In the genomic region with DNA sequence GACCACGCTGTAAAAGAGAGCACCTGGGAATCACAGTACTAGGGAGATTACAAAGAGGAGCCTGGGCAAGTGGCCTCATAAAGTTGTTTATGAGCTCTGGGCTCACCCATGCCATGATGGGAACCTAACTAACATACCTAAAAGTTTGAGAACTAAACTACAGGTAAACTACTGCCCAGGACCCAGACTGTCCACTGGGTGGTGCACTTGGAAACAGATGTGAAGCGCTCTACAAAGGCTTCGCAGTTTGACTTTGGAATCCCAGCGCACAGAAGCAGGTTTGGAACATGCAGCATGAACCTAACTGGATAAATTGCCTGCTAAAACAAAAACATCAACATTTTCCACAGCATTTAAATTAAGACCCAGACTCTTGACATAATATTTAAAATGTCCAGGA, we compare ENCODE assay signal across 8 cellular contexts.
DNase-seq lines count a peak whose midpoint lies in the region; ATAC-seq and TF ChIP-seq lines count a peak whose summit lies in the region.

No MANE protein-coding gene starts in this region.

- 22% methylated on average over 4 of the region's 4 CpGs for WGBS in prostate gland

- H3K36me3 ChIP-seq in prostate gland: no peaks in the 10 kb centered on the region

- in situ Hi-C loops in ACHN (cut with HindIII; ENCODE audit: low pct_ligation_motif_present, low pct_unique_long_range_greater_than_20kb, low sequenced_read_pairs): no loop called here

- ATAC-seq in GM19438 (IDR thresholded peaks at IDR 0.05; ENCODE audit: low read depth, unreplicated experiment) (peak; percentile 64), Right ventricle myocardium inferior (no peak)

- TF ChIP-seq CTCF in prostate gland (IDR thresholded peaks at IDR 0.05): peak in 2 of 4 experiments; percentile 17 to 33

- no peak overlapping the region for H3K27ac ChIP-seq in prostate gland

- H3K9me3 ChIP-seq in prostate gland: no peaks in the 10 kb centered on the region

- no peaks in the 10 kb centered on the region for H3K27me3 ChIP-seq in prostate gland (replicated peaks; ENCODE audit: insufficient read depth)

- intact Hi-C loops in Right ventricle myocardium inferior (cut with DNase I): no loop called here
- intact Hi-C loops in prostate gland (cut with DNase I): no loop called here
- intact Hi-C loops in cardiac septum (cut with DNase I): no loop called here

- no peak overlapping the region for H3K4me3 ChIP-seq in prostate gland

- H3K4me1 ChIP-seq in prostate gland (replicated peaks): no peaks in the 10 kb centered on the region

- no peak for TF ChIP-seq POLR2A in prostate gland (IDR thresholded peaks at IDR 0.05)

- DNase-seq in ACHN (peak; percentile 2), NCI-H748 (lab: John Stamatoyannopoulos, UW; ENCODE audit: unreplicated experiment) (peak; percentile 45), globus pallidus (ENCODE audit: low spot score) (peak; percentile 5), NCI-H1092 (lab: John Stamatoyannopoulos, UW) (no peak), Right ventricle myocardium inferior (ENCODE audit: missing footprints) (no peak), prostate gland (ENCODE audit: low spot score) (no peak), cardiac septum (ENCODE audit: low spot score) (no peak)

Comparison
In these comparisons a context has a peak if more than half of its experiments do, and no peak if none do; other contexts are left out.
1. DNase-seq: peak in ACHN (single experiment), NCI-H748 (single experiment) and globus pallidus (single experiment); none in NCI-H1092 (single experiment), Right ventricle myocardium inferior (single experiment), prostate gland (single experiment) and cardiac septum (single experiment).